ENCODE assay signal across 1 cellular context in genomic region chr4:158782539-158783360, GRCh38.
A peak's percentile ranks its signal among the peaks of the same experiment; 100 is the strongest.
TF ChIP-seq lines count a peak whose summit lies in the region.

No MANE protein-coding gene starts in this region.

TF ChIP-seq in HepG2, 621 proteins besides CTCF, POLR2A, EP300 and RAD21 (continues in another document):
- TF ChIP-seq SNAPC4 (CRISPR knock-in tag; IDR thresholded peaks at IDR 0.05): no peak
- TF ChIP-seq CREBL2 (CRISPR knock-in tag; IDR thresholded peaks at IDR 0.05; ENCODE audit: borderline replicate concordance): no peak
- no peak for TF ChIP-seq ZNF792 (CRISPR knock-in tag; IDR thresholded peaks at IDR 0.05)
- TF ChIP-seq ZNF644 (CRISPR knock-in tag; IDR thresholded peaks at IDR 0.05; ENCODE audit: low read depth): peak; percentile 68
- TF ChIP-seq THYN1 (CRISPR knock-in tag; IDR thresholded peaks at IDR 0.05; ENCODE audit: borderline replicate concordance, low read depth): no peak
- TF ChIP-seq GFI1 (CRISPR knock-in tag; IDR thresholded peaks at IDR 0.05; ENCODE audit: borderline replicate concordance): 0 out of 2 replicates have a peak, but pooled peaks have one; percentile 58
- TF ChIP-seq ARID3A (IDR thresholded peaks at IDR 0.05; ENCODE audit: low read depth, low read length): peak; percentile 80
- TF ChIP-seq GZF1 (CRISPR knock-in tag; IDR thresholded peaks at IDR 0.05): no peak
- no peak for TF ChIP-seq BORCS8-MEF2B (CRISPR knock-in tag; IDR thresholded peaks at IDR 0.05)
- no peak for TF ChIP-seq FLYWCH1 (CRISPR knock-in tag; IDR thresholded peaks at IDR 0.05)
- peak; percentile 60 for TF ChIP-seq RARA (CRISPR knock-in tag; IDR thresholded peaks at IDR 0.05)
- TF ChIP-seq SAP130 (CRISPR knock-in tag; IDR thresholded peaks at IDR 0.05; ENCODE audit: low read depth): peak; percentile 47; the same call in 1 of the 2 replicates
- TF ChIP-seq ZNF354B (CRISPR knock-in tag; IDR thresholded peaks at IDR 0.05): no peak
- TF ChIP-seq MAF1 (CRISPR knock-in tag; IDR thresholded peaks at IDR 0.05; ENCODE audit: borderline replicate concordance): no peak
- TF ChIP-seq CREM (IDR thresholded peaks at IDR 0.05): peak; percentile 30; the same call in 1 of the 2 replicates
- TF ChIP-seq CREM (CRISPR knock-in tag; IDR thresholded peaks at IDR 0.05): no peak
- no peak for TF ChIP-seq PITX1 (CRISPR knock-in tag; IDR thresholded peaks at IDR 0.05)
- TF ChIP-seq FOXP4 (CRISPR knock-in tag; IDR thresholded peaks at IDR 0.05): peak; percentile 76
- no peak for TF ChIP-seq ZNF343 (CRISPR knock-in tag; IDR thresholded peaks at IDR 0.05)
- no peak for TF ChIP-seq ELF4 (CRISPR knock-in tag; IDR thresholded peaks at IDR 0.05; ENCODE audit: borderline replicate concordance)
- TF ChIP-seq ISL2 (CRISPR knock-in tag; IDR thresholded peaks at IDR 0.05): peak; percentile 29; the same call in 1 of the 2 replicates
- TF ChIP-seq ZNF317 (CRISPR knock-in tag; IDR thresholded peaks at IDR 0.05): no peak
- TF ChIP-seq EEA1 (CRISPR knock-in tag; IDR thresholded peaks at IDR 0.05; ENCODE audit: borderline replicate concordance): no peak
- TF ChIP-seq ATF6 (CRISPR knock-in tag; conservative IDR thresholded peaks at IDR 0.05): no peak
- TF ChIP-seq MXD1 (CRISPR knock-in tag; IDR thresholded peaks at IDR 0.05): no peak
- TF ChIP-seq ZNF3 (CRISPR knock-in tag; IDR thresholded peaks at IDR 0.05): no peak
- no peak for TF ChIP-seq FIP1L1 (IDR thresholded peaks at IDR 0.05; ENCODE audit: borderline replicate concordance, insufficient read depth, low read depth, low read length)
- TF ChIP-seq ZSCAN29 (CRISPR knock-in tag; conservative IDR thresholded peaks at IDR 0.05): no peak
- TF ChIP-seq HOXA7 (CRISPR knock-in tag; IDR thresholded peaks at IDR 0.05): no peak
- no peak for TF ChIP-seq NR0B2 (CRISPR knock-in tag; IDR thresholded peaks at IDR 0.05)
- no peak for TF ChIP-seq ZNF225 (CRISPR knock-in tag; IDR thresholded peaks at IDR 0.05)
- TF ChIP-seq ZNF414 (CRISPR knock-in tag; IDR thresholded peaks at IDR 0.05): no peak
- TF ChIP-seq DZIP1 (CRISPR knock-in tag; IDR thresholded peaks at IDR 0.05): no peak
- no peak for TF ChIP-seq DBP (CRISPR knock-in tag; IDR thresholded peaks at IDR 0.05; ENCODE audit: not compliant biosample characterization)
- TF ChIP-seq IRF1 (CRISPR knock-in tag; IDR thresholded peaks at IDR 0.05; ENCODE audit: low read depth): no peak
- TF ChIP-seq ZNF124 (CRISPR knock-in tag; IDR thresholded peaks at IDR 0.05): no peak
- TF ChIP-seq MTA1 (CRISPR knock-in tag; IDR thresholded peaks at IDR 0.05; ENCODE audit: borderline replicate concordance): no peak
- TF ChIP-seq HDAC2 (CRISPR knock-in tag; IDR thresholded peaks at IDR 0.05): 0 out of 2 replicates have a peak, but pooled peaks have one; percentile 25
- TF ChIP-seq ZNF614 (CRISPR knock-in tag; IDR thresholded peaks at IDR 0.05; ENCODE audit: borderline replicate concordance): 0 out of 2 replicates have a peak, but pooled peaks have one; percentile 36
- TF ChIP-seq ZNF660 (CRISPR knock-in tag; IDR thresholded peaks at IDR 0.05; ENCODE audit: borderline replicate concordance, low read depth): no peak
- no peak for TF ChIP-seq ZBTB46 (CRISPR knock-in tag; IDR thresholded peaks at IDR 0.05; ENCODE audit: borderline replicate concordance)
- TF ChIP-seq MATR3 (CRISPR knock-in tag; IDR thresholded peaks at IDR 0.05): no peak
